In the genomic region with DNA sequence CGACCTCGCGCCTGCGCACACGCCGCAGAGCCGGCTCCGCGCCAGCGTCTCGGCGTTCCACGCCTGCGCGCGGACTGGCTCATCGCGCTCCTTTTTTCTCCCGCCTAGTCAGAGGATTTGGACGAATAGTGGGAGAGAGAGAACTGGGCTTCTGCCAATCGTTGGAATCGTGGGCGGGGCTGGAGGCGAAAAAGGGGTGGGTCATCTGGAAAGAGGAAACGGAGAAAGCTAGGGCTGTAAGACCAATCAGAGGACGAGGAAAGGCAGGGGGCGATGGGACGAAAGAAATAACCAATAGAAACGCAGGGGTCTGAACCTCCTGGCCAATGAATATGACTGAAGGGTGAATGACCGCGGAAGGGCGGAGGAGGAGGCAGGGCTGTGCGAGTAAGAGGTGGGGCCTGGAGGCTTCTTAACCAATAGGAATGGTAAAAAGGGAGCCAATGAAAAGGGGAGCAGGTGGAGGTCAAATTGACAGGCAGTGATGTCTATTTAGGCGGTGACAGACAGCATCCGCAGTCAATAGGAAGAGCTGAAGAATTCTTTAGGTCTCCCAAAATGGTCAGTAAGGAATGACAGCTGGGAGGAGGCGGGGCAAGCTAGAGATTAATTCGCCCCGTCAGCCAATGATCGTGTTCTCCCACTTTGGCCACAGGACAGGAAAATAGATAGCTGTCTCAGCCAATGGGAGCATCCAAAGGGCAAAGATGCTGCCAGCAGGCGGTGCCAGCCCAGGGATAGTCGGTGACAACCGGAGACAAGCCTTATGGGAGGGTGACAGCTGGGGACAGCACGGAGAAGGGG, we compare ENCODE assay signal across 8 cellular contexts. TPM values are rescaled to one million over a fixed set of nuclear protein-coding genes. Genes with fewer than 3 reads are reported as not detected.
DNase-seq lines count a peak whose midpoint lies in the region; ATAC-seq and TF ChIP-seq lines count a peak whose summit lies in the region.

A gene with protein sequence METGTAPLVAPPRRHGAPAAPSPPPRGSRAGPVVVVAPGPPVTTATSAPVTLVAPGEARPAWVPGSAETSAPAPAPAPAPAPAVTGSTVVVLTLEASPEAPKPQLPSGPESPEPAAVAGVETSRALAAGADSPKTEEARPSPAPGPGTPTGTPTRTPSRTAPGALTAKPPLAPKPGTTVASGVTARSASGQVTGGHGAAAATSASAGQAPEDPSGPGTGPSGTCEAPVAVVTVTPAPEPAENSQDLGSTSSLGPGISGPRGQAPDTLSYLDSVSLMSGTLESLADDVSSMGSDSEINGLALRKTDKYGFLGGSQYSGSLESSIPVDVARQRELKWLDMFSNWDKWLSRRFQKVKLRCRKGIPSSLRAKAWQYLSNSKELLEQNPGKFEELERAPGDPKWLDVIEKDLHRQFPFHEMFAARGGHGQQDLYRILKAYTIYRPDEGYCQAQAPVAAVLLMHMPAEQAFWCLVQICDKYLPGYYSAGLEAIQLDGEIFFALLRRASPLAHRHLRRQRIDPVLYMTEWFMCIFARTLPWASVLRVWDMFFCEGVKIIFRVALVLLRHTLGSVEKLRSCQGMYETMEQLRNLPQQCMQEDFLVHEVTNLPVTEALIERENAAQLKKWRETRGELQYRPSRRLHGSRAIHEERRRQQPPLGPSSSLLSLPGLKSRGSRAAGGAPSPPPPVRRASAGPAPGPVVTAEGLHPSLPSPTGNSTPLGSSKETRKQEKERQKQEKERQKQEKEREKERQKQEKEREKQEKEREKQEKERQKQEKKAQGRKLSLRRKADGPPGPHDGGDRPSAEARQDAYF (minus strand): TSS at position 51 of the 804 bp plus-strand sequence. CDS start 311 bp downstream, outside the sequence.

- DNase-seq in AG08395 (ENCODE audit: low spot score) (peak; percentile 99), NCI-H446 (lab: John Stamatoyannopoulos, UW) (peak; percentile 100), immature natural killer cell (peak; percentile 100), smooth muscle cell (lab: John Stamatoyannopoulos, UW; ENCODE audit: unreplicated experiment) (peak; percentile 92)
- peak; percentile 98 to 100 for DNase-seq in central memory CD8-positive, alpha-beta T cell (ENCODE audit: low spot score in 2 of 2)

- no peaks in the 10 kb centered on the region for H3K36me3 ChIP-seq in smooth muscle cell (ENCODE audit: low read depth)

- H3K36me3 Mint-ChIP-seq in central memory CD8-positive, alpha-beta T cell (ENCODE audit: insufficient read depth) = peaks cover 11% of the 10 kb centered on the region
- peaks cover 0 to 6% (median 0%) of the 10 kb centered on the region in 3 donors for H3K36me3 Mint-ChIP-seq in immature natural killer cell

- H3K27ac Mint-ChIP-seq in central memory CD8-positive, alpha-beta T cell (ENCODE audit: low read depth) = peak within 1 kb of the TSS; percentile 88
- H3K27ac Mint-ChIP-seq in immature natural killer cell = peak within 1 kb of the TSS; percentile 76 to 95 (median 92)

- TF ChIP-seq CTCF in smooth muscle cell (IDR thresholded peaks at IDR 0.05; ENCODE audit: borderline replicate concordance, insufficient read depth, poor library complexity, severe bottlenecking) = peak; percentile 5

- H3K4me3 ChIP-seq in smooth muscle cell = peak within 1 kb of the TSS; percentile 59

- H3K4me3 Mint-ChIP-seq in central memory CD8-positive, alpha-beta T cell = peak within 1 kb of the TSS; percentile 80
- peak within 1 kb of the TSS; percentile 88 to 91 (median 89) for H3K4me3 Mint-ChIP-seq in immature natural killer cell

- peak within 1 kb of the TSS; percentile 69 for H3K27ac ChIP-seq in smooth muscle cell (ENCODE audit: low read depth)

- H3K4me1 ChIP-seq in smooth muscle cell (ENCODE audit: low read depth) = peaks cover 22% of the 10 kb centered on the region

- H3K9me3 ChIP-seq in smooth muscle cell (replicated peaks; ENCODE audit: low read depth) = no peaks in the 10 kb centered on the region

- H4K20me1 ChIP-seq in smooth muscle cell (ENCODE audit: low read depth) = peaks cover 41% of the 10 kb centered on the region

- peak within 1 kb of the TSS; percentile 4 for H2AFZ ChIP-seq in smooth muscle cell (ENCODE audit: low read depth)

- no peaks in the 10 kb centered on the region for H3K27me3 ChIP-seq in smooth muscle cell (ENCODE audit: low read depth)

- no peaks in the 10 kb centered on the region for H3K9me3 Mint-ChIP-seq in central memory CD8-positive, alpha-beta T cell
- no peaks in the 10 kb centered on the region for H3K9me3 Mint-ChIP-seq in immature natural killer cell

- ATAC-seq in GM19025 (IDR thresholded peaks at IDR 0.05; ENCODE audit: low read depth, unreplicated experiment) (peak; percentile 66), HG03354 (IDR thresholded peaks at IDR 0.05; ENCODE audit: poor library complexity, severe bottlenecking, unreplicated experiment) (peak; percentile 79)
- peak; percentile 85 to 87 for ATAC-seq in activated CD4-positive, CD25-positive, alpha-beta regulatory T cell treated with anti-CD3 and anti-CD28 coated beads, Interleukin-2, amount 50 U/mL, for 24 hours
- ATAC-seq in central memory CD8-positive, alpha-beta T cell (replicated peaks; ENCODE audit: extremely low read depth, poor library complexity, severe bottlenecking) = peak; percentile 89

- peaks cover 42% of the 10 kb centered on the region for H3K79me2 ChIP-seq in smooth muscle cell (ENCODE audit: low read depth)

- H3K9ac ChIP-seq in smooth muscle cell (ENCODE audit: low read depth) = peak within 1 kb of the TSS; percentile 67

- H3F3A ChIP-seq in smooth muscle cell (ENCODE audit: low read depth) = peaks cover 4% of the 10 kb centered on the region

- no peaks in the 10 kb centered on the region for H3K27me3 Mint-ChIP-seq in central memory CD8-positive, alpha-beta T cell
- H3K27me3 Mint-ChIP-seq in immature natural killer cell (ENCODE audit: low read depth in 3 of 3) = peaks cover 3 to 9% (median 4%) of the 10 kb centered on the region in 3 donors

- peak within 1 kb of the TSS; percentile 93 for H3K4me2 ChIP-seq in smooth muscle cell

- under 1% methylated on average over 42 of the region's 43 CpGs for WGBS in smooth muscle cell (ENCODE audit: low lambda C conversion rate)

- H3K4me1 Mint-ChIP-seq in central memory CD8-positive, alpha-beta T cell = peaks cover 49% of the 10 kb centered on the region
- H3K4me1 Mint-ChIP-seq in immature natural killer cell = peaks cover 46 to 50% of the 10 kb centered on the region in 2 donors

RNA-seq across cellular contexts. Expression of the gene that starts here (rescaled TPM):
- polyA plus RNA-seq in immature natural killer cell (10 to 100 TPM in 2 of 3 donors, 1 to 10 TPM in 1; 9.5 to 18.5 (median 10.1) TPM), smooth muscle cell (37.1 and 37.4 TPM in 2 replicates)
- total RNA-seq in smooth muscle cell = 12.7 and 17.7 TPM in 2 replicates

Comparison
In these comparisons a context has a peak if more than half of its experiments do, and no peak if none do; other contexts are left out.
1. Peak in every context shown above with its lines: DNase-seq, ATAC-seq, H3K4me3 ChIP-seq and H3K27ac ChIP-seq.